In the genomic region with DNA sequence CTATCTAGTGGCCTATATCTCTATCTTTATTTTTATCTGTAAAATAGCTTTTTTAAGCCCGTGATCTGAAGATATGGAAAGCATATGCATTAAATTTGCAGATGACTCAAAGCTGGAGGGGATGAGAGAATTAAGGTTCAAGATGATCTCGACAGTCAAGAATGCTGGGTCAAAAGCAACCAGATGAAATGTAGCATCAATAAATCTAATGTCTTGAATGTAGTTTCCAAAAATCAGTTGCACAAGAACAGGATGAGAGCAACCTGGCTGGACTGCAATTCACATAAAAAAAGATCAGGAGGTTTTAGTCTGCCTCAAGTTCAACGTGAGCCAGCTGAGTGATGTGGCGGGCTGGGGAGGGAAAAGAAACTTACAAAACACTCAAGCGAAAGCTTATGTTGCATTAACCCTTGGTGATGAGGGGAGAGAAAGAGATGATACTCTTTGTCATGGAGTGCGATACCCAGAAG, we compare ENCODE assay signal across 10 cellular contexts.
A peak's percentile ranks its signal among the peaks of the same experiment; 100 is the strongest.
DNase-seq lines count a peak whose midpoint lies in the region; ATAC-seq and TF ChIP-seq lines count a peak whose summit lies in the region.
"Had no signal": no experiment of that assay in that cellular context is flagged by ENCODE, and none has a peak within 500 bp of the region (broad histone marks: within the 10 kb centered on the region; RNA-seq: fewer than 3 reads in every experiment).

No MANE protein-coding gene starts in this region.

- H3K4me1 Mint-ChIP-seq in stimulated activated naive CD8-positive, alpha-beta T cell treated with anti-CD3 and anti-CD28 coated beads, Interleukin-15, amount 100 ng/mL, for 72 hours: peaks cover 5% of the 10 kb centered on the region

- H3K27me3 Mint-ChIP-seq in stimulated activated naive CD8-positive, alpha-beta T cell treated with anti-CD3 and anti-CD28 coated beads, Interleukin-15, amount 100 ng/mL, for 72 hours: peaks cover 17% of the 10 kb centered on the region

- no peak for DNase-seq in stimulated activated naive CD8-positive, alpha-beta T cell treated with anti-CD3 and anti-CD28 coated beads, Interleukin-15, amount 100 ng/mL, for 72 hours
- DNase-seq in H4 (ENCODE audit: low spot score): no peak
- no peak for DNase-seq in NK-92 treated with Interleukin-12 subunit alpha and Interleukin-12 subunit beta, amount 100 ng/mL, for 24 hours (lab: John Stamatoyannopoulos, UW)
- DNase-seq in NCI-H2196 treated with DMSO at 0.1 percent for 48 hours (lab: John Stamatoyannopoulos, UW; ENCODE audit: unreplicated experiment): no peak
- DNase-seq: upper lobe of left lung had no signal

- H3K36me3 ChIP-seq in SU-DHL-6 (ENCODE audit: low read length) (no peaks in the 10 kb centered on the region), rectal smooth muscle tissue (ENCODE audit: control insufficient read depth, insufficient read depth, low read length) (no peaks in the 10 kb centered on the region)
- H3K36me3 ChIP-seq: upper lobe of left lung had no signal

- H3K4me2 ChIP-seq in SU-DHL-6 (ENCODE audit: low read depth, low read length, poor library complexity, severe bottlenecking): peak overlapping the region; percentile 81

- no peak overlapping the region for H2AFZ ChIP-seq in SU-DHL-6 (ENCODE audit: low read depth, low read length, severe bottlenecking)

- TF ChIP-seq CTCF in SU-DHL-6 (IDR thresholded peaks at IDR 0.05; ENCODE audit: insufficient read depth, low read length, poor library complexity, severe bottlenecking): no peak

- peak overlapping the region; percentile 15 for H3K4me3 ChIP-seq in SU-DHL-6 (ENCODE audit: insufficient read depth, low read length, poor library complexity, severe bottlenecking)
- no peak overlapping the region for H3K4me3 ChIP-seq in rectal smooth muscle tissue (ENCODE audit: low read length)
- H3K4me3 ChIP-seq: K562, upper lobe of left lung had no signal

- H3K4me1 ChIP-seq in rectal smooth muscle tissue (ENCODE audit: control insufficient read depth, insufficient read depth, low read length): peaks cover 46% of the 10 kb centered on the region

- H3K79me2 ChIP-seq in SU-DHL-6 (ENCODE audit: insufficient read depth, low read length): no peaks in the 10 kb centered on the region

- no peaks in the 10 kb centered on the region for H3K27me3 ChIP-seq in SU-DHL-6 (ENCODE audit: low read length)
- no peaks in the 10 kb centered on the region for H3K27me3 ChIP-seq in rectal smooth muscle tissue (ENCODE audit: control insufficient read depth, insufficient read depth, low read length)
- H3K27me3 ChIP-seq: upper lobe of left lung had no signal

- H3K9ac ChIP-seq in SU-DHL-6 (ENCODE audit: low read length) (peak overlapping the region; percentile 66), rectal smooth muscle tissue (ENCODE audit: low read length) (no peak overlapping the region)

- no peak overlapping the region for H3K4me3 Mint-ChIP-seq in stimulated activated naive CD8-positive, alpha-beta T cell treated with anti-CD3 and anti-CD28 coated beads, Interleukin-15, amount 100 ng/mL, for 72 hours

- H3K9me3 ChIP-seq in SU-DHL-6 (ENCODE audit: insufficient read depth, low read length): no peaks in the 10 kb centered on the region
- H3K9me3 ChIP-seq: upper lobe of left lung had no signal

- H3K27ac ChIP-seq in SU-DHL-6 (ENCODE audit: low read depth, low read length) (peak overlapping the region; percentile 98), rectal smooth muscle tissue (ENCODE audit: low read depth, low read length) (peak overlapping the region; percentile 58)
- H3K27ac ChIP-seq: upper lobe of left lung had no signal

- no peaks in the 10 kb centered on the region for H3K9me2 ChIP-seq in SU-DHL-6 (replicated peaks; ENCODE audit: insufficient read depth, low read length)

- H3F3A ChIP-seq in SU-DHL-6 (ENCODE audit: insufficient read depth): peaks cover 34% of the 10 kb centered on the region

- no peaks in the 10 kb centered on the region for H3K9me3 Mint-ChIP-seq in stimulated activated naive CD8-positive, alpha-beta T cell treated with anti-CD3 and anti-CD28 coated beads, Interleukin-15, amount 100 ng/mL, for 72 hours

- peak; percentile 16 for ATAC-seq in GM18861 (IDR thresholded peaks at IDR 0.05; ENCODE audit: unreplicated experiment)
- ATAC-seq in HG02981 (IDR thresholded peaks at IDR 0.05; ENCODE audit: unreplicated experiment): peak; percentile 18
- no peak for ATAC-seq in stimulated activated naive CD8-positive, alpha-beta T cell treated with anti-CD3 and anti-CD28 coated beads, Interleukin-15, amount 100 ng/mL, for 72 hours
- ATAC-seq: K562 had no signal

- no peaks in the 10 kb centered on the region for H4K20me1 ChIP-seq in SU-DHL-6 (ENCODE audit: low read depth, low read length)

- no peak overlapping the region for H3K27ac Mint-ChIP-seq in stimulated activated naive CD8-positive, alpha-beta T cell treated with anti-CD3 and anti-CD28 coated beads, Interleukin-15, amount 100 ng/mL, for 72 hours
